In genomic region chr15:85542488-85542887, GRCh38 we compare ENCODE assay signal across 14 cellular contexts.
DNase-seq lines count a peak whose midpoint lies in the region; ATAC-seq and TF ChIP-seq lines count a peak whose summit lies in the region.
"Had no signal": no experiment of that assay in that cellular context is flagged by ENCODE, and none has a peak within 500 bp of the region (broad histone marks: within the 10 kb centered on the region; RNA-seq: fewer than 3 reads in every experiment).

No MANE protein-coding gene starts in this region.

- no peak for ATAC-seq in HG02973 (IDR thresholded peaks at IDR 0.05; ENCODE audit: unreplicated experiment)
- ATAC-seq: HepG2 had no signal

- H3K27me3 Mint-ChIP-seq in activated CD4-positive, alpha-beta memory T cell treated with anti-CD3 and anti-CD28 coated beads for 36 hours, result no peaks in the 10 kb centered on the region
- H3K27me3 Mint-ChIP-seq in activated CD4-positive, alpha-beta memory T cell treated with anti-CD3 and anti-CD28 coated beads, Interleukin-2, amount 10 ng/mL, durations not matched to agents 7 days and 5 days, result no peaks in the 10 kb centered on the region

- no peak overlapping the region for H3K4me3 Mint-ChIP-seq in activated CD4-positive, alpha-beta memory T cell treated with anti-CD3 and anti-CD28 coated beads for 36 hours
- H3K4me3 Mint-ChIP-seq in activated CD4-positive, alpha-beta memory T cell treated with anti-CD3 and anti-CD28 coated beads, Interleukin-2, amount 10 ng/mL, durations not matched to agents 7 days and 5 days, result no peak overlapping the region

- H3K4me3 ChIP-seq in spleen, result no peak overlapping the region
- H3K4me3 ChIP-seq: ascending aorta, Peyer's patch had no signal

- POLR2A ChIA-PET in activated CD4-positive, alpha-beta memory T cell treated with anti-CD3 and anti-CD28 coated beads for 36 hours (lab: Charles Lee), result interaction anchor here (0.8 to 2.5 kb wide), 9 partner anchors 14 to 161 kb away, joined by 3 to 27 read pairs (median 4); no protein-coding TSS in a partner anchor
- POLR2A ChIA-PET in activated CD4-positive, alpha-beta memory T cell treated with anti-CD3 and anti-CD28 coated beads, Interleukin-2, amount 10 ng/mL, durations not matched to agents 7 days and 5 days (lab: Charles Lee), result interaction anchor here (1.0 kb wide), 2 partner anchors 82 to 83 kb away, joined by 3 read pairs; no protein-coding TSS in a partner anchor

- H3K4me1 Mint-ChIP-seq in activated CD4-positive, alpha-beta memory T cell treated with anti-CD3 and anti-CD28 coated beads for 36 hours (ENCODE audit: low read depth), result peaks cover 72% of the 10 kb centered on the region
- peaks cover 74% of the 10 kb centered on the region for H3K4me1 Mint-ChIP-seq in activated CD4-positive, alpha-beta memory T cell treated with anti-CD3 and anti-CD28 coated beads, Interleukin-2, amount 10 ng/mL, durations not matched to agents 7 days and 5 days

- no peaks in the 10 kb centered on the region for H3K9me3 Mint-ChIP-seq in activated CD4-positive, alpha-beta memory T cell treated with anti-CD3 and anti-CD28 coated beads for 36 hours
- H3K9me3 Mint-ChIP-seq in activated CD4-positive, alpha-beta memory T cell treated with anti-CD3 and anti-CD28 coated beads, Interleukin-2, amount 10 ng/mL, durations not matched to agents 7 days and 5 days, result no peaks in the 10 kb centered on the region

- peaks cover 11% of the 10 kb centered on the region for H3K36me3 Mint-ChIP-seq in activated CD4-positive, alpha-beta memory T cell treated with anti-CD3 and anti-CD28 coated beads for 36 hours
- H3K36me3 Mint-ChIP-seq in activated CD4-positive, alpha-beta memory T cell treated with anti-CD3 and anti-CD28 coated beads, Interleukin-2, amount 10 ng/mL, durations not matched to agents 7 days and 5 days (ENCODE audit: low read depth), result peaks cover 36% of the 10 kb centered on the region

- H3K27me3 ChIP-seq in spleen (replicated peaks in 1 of 7), result no peaks in the 10 kb centered on the region
- H3K27me3 ChIP-seq: ascending aorta, Peyer's patch had no signal

- CTCF ChIA-PET in activated CD4-positive, alpha-beta memory T cell treated with anti-CD3 and anti-CD28 coated beads for 36 hours (lab: Charles Lee), result interaction anchor here (0.6 to 3.2 kb wide), 6 partner anchors 16 to 246 kb away, joined by 3 to 13 read pairs (median 4); no protein-coding TSS in a partner anchor
- CTCF ChIA-PET in activated CD4-positive, alpha-beta memory T cell treated with anti-CD3 and anti-CD28 coated beads, Interleukin-2, amount 10 ng/mL, durations not matched to agents 7 days and 5 days (lab: Charles Lee), result interaction anchor here (1.2 to 1.9 kb wide), 3 partner anchors 39 to 246 kb away, joined by 3 to 5 read pairs (median 5); no protein-coding TSS in a partner anchor

- no peak for TF ChIP-seq POLR2A in spleen (IDR thresholded peaks at IDR 0.05)

- DNase-seq in activated CD4-positive, alpha-beta memory T cell treated with anti-CD3 and anti-CD28 coated beads for 36 hours, result no peak
- no peak for DNase-seq in activated CD4-positive, alpha-beta memory T cell treated with anti-CD3 and anti-CD28 coated beads, Interleukin-2, amount 10 ng/mL, durations not matched to agents 7 days and 5 days
- DNase-seq in NCI-H69 (lab: John Stamatoyannopoulos, UW), result peak; percentile 56
- DNase-seq in epithelial cell of prostate (ENCODE audit: low read depth, low spot score), result no peak
- DNase-seq in spleen, result no peak
- no peak for DNase-seq in OCI-M2 (lab: John Stamatoyannopoulos, UW; ENCODE audit: unreplicated experiment)
- DNase-seq in NCI-H446 (lab: John Stamatoyannopoulos, UW), result no peak
- DNase-seq: ACHN, DMS 273 treated with DMSO at 0.1 percent for 48 hours, Peyer's patch, T-helper 9 cell had no signal

- 76 to 88% (median 83%) methylated on average over 3 of the region's 3 CpGs for WGBS in spleen, 5 donors

- H3K9me3 ChIP-seq in spleen, result no peaks in the 10 kb centered on the region
- H3K9me3 ChIP-seq: ascending aorta, Peyer's patch had no signal

- H3K27ac Mint-ChIP-seq in activated CD4-positive, alpha-beta memory T cell treated with anti-CD3 and anti-CD28 coated beads for 36 hours, result peak overlapping the region; percentile 61
- no peak overlapping the region for H3K27ac Mint-ChIP-seq in activated CD4-positive, alpha-beta memory T cell treated with anti-CD3 and anti-CD28 coated beads, Interleukin-2, amount 10 ng/mL, durations not matched to agents 7 days and 5 days

- peaks cover 0 to 17% (median 0%) of the 10 kb centered on the region in 6 donors for H3K36me3 ChIP-seq in spleen
- H3K36me3 ChIP-seq: ascending aorta, Peyer's patch had no signal

- intact Hi-C loops in activated CD4-positive, alpha-beta memory T cell treated with anti-CD3 and anti-CD28 coated beads for 36 hours (cut with micrococcal nuclease), result loop anchor here (1.0 to 5.0 kb wide), 8 partner anchors 8 to 250 kb away; partner anchors contain the start of gene KLHL25
- intact Hi-C loops in spleen (cut with DNase I; ENCODE audit: low total_unique reads), result no loop called here

- TF ChIP-seq CTCF in spleen (IDR thresholded peaks at IDR 0.05 in 8 of 11, conservative IDR thresholded peaks at IDR 0.05 in 3 of 11), result no peak

- H3K4me1 ChIP-seq in spleen, result peaks cover 12 to 90% (median 61%) of the 10 kb centered on the region in 6 donors

- H3K27ac ChIP-seq in epithelial cell of prostate (peak overlapping the region; percentile 13), spleen (peak overlapping the region in 5 of 8 donors; percentile 79 to 94 (median 86))
- H3K27ac ChIP-seq: ascending aorta had no signal
